Comparison of ENCODE assay signal across 8 cellular contexts in genomic region chr3:14431556-14431927, GRCh38. TPM values are rescaled to one million over a fixed set of nuclear protein-coding genes. Genes with fewer than 3 reads are reported as not detected.
A peak's percentile ranks its signal among the peaks of the same experiment; 100 is the strongest.
DNase-seq lines count a peak whose midpoint lies in the region; ATAC-seq, FAIRE-seq and TF ChIP-seq lines count a peak whose summit lies in the region.

No MANE protein-coding gene starts in this region.

- BruUV-seq in Panc1 (replicated peaks; lab: Mats Ljungman, UMichigan) (no TSS peak), endothelial cell of umbilical vein (replicated peaks; lab: Mats Ljungman, UMichigan) (no TSS peak)

- peak overlapping the region; percentile 100 for H3K27ac Mint-ChIP-seq in T-helper 1 cell treated with Interleukin-12 subunit alpha and Interleukin-12 subunit beta and Interleukin-4 antibody, amounts not matched to agents 30 μg/mL and 1 μg/mL, for 36 hours
- peak overlapping the region; percentile 98 for H3K27ac Mint-ChIP-seq in stimulated activated effector memory CD8-positive, alpha-beta T cell treated with anti-CD3 and anti-CD28 coated beads, Interleukin-12 subunit alpha, Interleukin-12 subunit beta, amount 100 ng/mL, for 72 hours

- in situ Hi-C loops in Panc1 (cut with HindIII; ENCODE audit: low pct_unique_long_range_greater_than_20kb, low sequenced_read_pairs), result no loop called here

- H3K79me2 ChIP-seq in endothelial cell of umbilical vein (ENCODE audit: control insufficient read depth, insufficient read depth, low read length), result peaks cover 12% of the 10 kb centered on the region

- CTCF ChIA-PET in Panc1 (lab: Charles Lee) (interaction anchor here (0.8 kb wide), 1 partner anchor 31 kb away, joined by 3 read pairs; no protein-coding TSS in a partner anchor), endothelial cell of umbilical vein (lab: Charles Lee) (interaction anchor here (1.3 to 2.5 kb wide), 5 partner anchors 8 to 228 kb away, joined by 3 to 8 read pairs (median 5); no protein-coding TSS in a partner anchor)

- TF ChIP-seq CTCF in Panc1 (IDR thresholded peaks at IDR 0.05) (no peak), endothelial cell of umbilical vein (IDR thresholded peaks at IDR 0.05; ENCODE audit: extremely low read depth in 1 of 2, insufficient read depth in 1 of 2, low read depth in 1 of 2, low read length in 2 of 2) (no peak)

- ATAC-seq in HG02798 (IDR thresholded peaks at IDR 0.05; ENCODE audit: poor library complexity, unreplicated experiment), result peak; percentile 18
- peak; percentile 43 for ATAC-seq in Panc1
- peak; percentile 0 for ATAC-seq in stimulated activated effector memory CD8-positive, alpha-beta T cell treated with anti-CD3 and anti-CD28 coated beads, Interleukin-12 subunit alpha, Interleukin-12 subunit beta, amount 100 ng/mL, for 72 hours

- H4K20me1 ChIP-seq in endothelial cell of umbilical vein (replicated peaks; ENCODE audit: control insufficient read depth, extremely low read depth, insufficient read depth, low read length), result no peaks in the 10 kb centered on the region

- no peaks in the 10 kb centered on the region for H3K9me3 ChIP-seq in Panc1 (ENCODE audit: control insufficient read depth, insufficient read depth, low read depth, low read length)
- no peaks in the 10 kb centered on the region for H3K9me3 ChIP-seq in endothelial cell of umbilical vein (replicated peaks; ENCODE audit: control insufficient read depth, insufficient read depth, low read length)

- no peaks in the 10 kb centered on the region for H3K9me3 Mint-ChIP-seq in T-helper 1 cell treated with Interleukin-12 subunit alpha and Interleukin-12 subunit beta and Interleukin-4 antibody, amounts not matched to agents 30 μg/mL and 1 μg/mL, for 36 hours
- no peaks in the 10 kb centered on the region for H3K9me3 Mint-ChIP-seq in stimulated activated effector memory CD8-positive, alpha-beta T cell treated with anti-CD3 and anti-CD28 coated beads, Interleukin-12 subunit alpha, Interleukin-12 subunit beta, amount 100 ng/mL, for 72 hours

- no peak for FAIRE-seq in endothelial cell of umbilical vein (lab: Jason Lieb, UNC)

- TF ChIP-seq POLR2A in endothelial cell of umbilical vein (IDR thresholded peaks at IDR 0.05; ENCODE audit: low read depth, low read length), result no peak

- H2AFZ ChIP-seq in endothelial cell of umbilical vein (ENCODE audit: low read depth, low read length), result no peak overlapping the region

- POLR2A ChIA-PET in Panc1 (lab: Charles Lee), result interaction anchor here (0.5 kb wide), 1 partner anchor 305 kb away, joined by 6 read pairs; no protein-coding TSS in a partner anchor
- POLR2A ChIA-PET in endothelial cell of umbilical vein (lab: Charles Lee), result no interaction called here

- intact Hi-C loops in Panc1 (cut with micrococcal nuclease; ENCODE audit: unreplicated experiment), result no loop called here
- intact Hi-C loops in endothelial cell of umbilical vein (cut with micrococcal nuclease), result loop anchor here (10.0 kb wide), 1 partner anchor 373 kb away; no protein-coding TSS in a partner anchor

- H3K4me1 ChIP-seq in Panc1 (ENCODE audit: control insufficient read depth, insufficient read depth, low read length), result peaks cover 90% of the 10 kb centered on the region
- H3K4me1 ChIP-seq in endothelial cell of umbilical vein (ENCODE audit: control insufficient read depth, extremely low read depth, insufficient read depth, low read length), result peaks cover 53% of the 10 kb centered on the region

- H3K27me3 ChIP-seq in Panc1 (ENCODE audit: control insufficient read depth, insufficient read depth, low read length) (no peaks in the 10 kb centered on the region), endothelial cell of umbilical vein (ENCODE audit: control insufficient read depth in 2 of 2, insufficient read depth in 2 of 2, low read length in 2 of 2) (no peaks in the 10 kb centered on the region)

- H3K9ac ChIP-seq in endothelial cell of umbilical vein (replicated peaks; ENCODE audit: extremely low read depth, insufficient read depth, low read length), result peak overlapping the region; percentile 3

- H3K4me3 Mint-ChIP-seq in T-helper 1 cell treated with Interleukin-12 subunit alpha and Interleukin-12 subunit beta and Interleukin-4 antibody, amounts not matched to agents 30 μg/mL and 1 μg/mL, for 36 hours, result peak overlapping the region; percentile 85
- peak overlapping the region; percentile 71 for H3K4me3 Mint-ChIP-seq in stimulated activated effector memory CD8-positive, alpha-beta T cell treated with anti-CD3 and anti-CD28 coated beads, Interleukin-12 subunit alpha, Interleukin-12 subunit beta, amount 100 ng/mL, for 72 hours

- no peaks in the 10 kb centered on the region for H3K9me1 ChIP-seq in endothelial cell of umbilical vein (replicated peaks; ENCODE audit: control insufficient read depth, extremely low read depth, insufficient read depth, low read length)

- peak overlapping the region; percentile 87 for H3K27ac ChIP-seq in Panc1 (ENCODE audit: low read length)
- H3K27ac ChIP-seq in endothelial cell of umbilical vein (ENCODE audit: insufficient read depth, low read depth, low read length), result peak overlapping the region; percentile 77

- DNase-seq in T-helper 1 cell (no peak), Panc1 (ENCODE audit: low read depth, low spot score) (no peak), endothelial cell of umbilical vein (ENCODE audit: low read depth, low spot score) (no peak), activated gamma-delta T cell (lab: John Stamatoyannopoulos, UW) (no peak), OCI-M2 (lab: John Stamatoyannopoulos, UW; ENCODE audit: unreplicated experiment) (no peak)
- DNase-seq in stimulated activated effector memory CD8-positive, alpha-beta T cell treated with anti-CD3 and anti-CD28 coated beads, Interleukin-12 subunit alpha, Interleukin-12 subunit beta, amount 100 ng/mL, for 72 hours (ENCODE audit: low spot score in 2 of 2), result no peak

- H3K4me1 Mint-ChIP-seq in T-helper 1 cell treated with Interleukin-12 subunit alpha and Interleukin-12 subunit beta and Interleukin-4 antibody, amounts not matched to agents 30 μg/mL and 1 μg/mL, for 36 hours (ENCODE audit: low read depth), result peaks cover 70% of the 10 kb centered on the region
- peaks cover 95% of the 10 kb centered on the region for H3K4me1 Mint-ChIP-seq in stimulated activated effector memory CD8-positive, alpha-beta T cell treated with anti-CD3 and anti-CD28 coated beads, Interleukin-12 subunit alpha, Interleukin-12 subunit beta, amount 100 ng/mL, for 72 hours

- dilution Hi-C loops in endothelial cell of umbilical vein (cut with MboI; ENCODE audit: extremely low pct_ligation_motif_present, low sequenced_read_pairs), result no loop called here

- H3K36me3 Mint-ChIP-seq in T-helper 1 cell treated with Interleukin-12 subunit alpha and Interleukin-12 subunit beta and Interleukin-4 antibody, amounts not matched to agents 30 μg/mL and 1 μg/mL, for 36 hours (ENCODE audit: low read depth), result peaks cover 7% of the 10 kb centered on the region
- H3K36me3 Mint-ChIP-seq in stimulated activated effector memory CD8-positive, alpha-beta T cell treated with anti-CD3 and anti-CD28 coated beads, Interleukin-12 subunit alpha, Interleukin-12 subunit beta, amount 100 ng/mL, for 72 hours, result peaks cover 22% of the 10 kb centered on the region

- H3K4me2 ChIP-seq in endothelial cell of umbilical vein (ENCODE audit: insufficient read depth, low read length), result peak overlapping the region; percentile 13

- H3K36me3 ChIP-seq in Panc1 (ENCODE audit: control insufficient read depth, insufficient read depth, low read length), result no peaks in the 10 kb centered on the region
- no peaks in the 10 kb centered on the region for H3K36me3 ChIP-seq in endothelial cell of umbilical vein (ENCODE audit: control insufficient read depth in 2 of 2, extremely low read depth in 1 of 2, insufficient read depth in 2 of 2, low read length in 2 of 2)

- no peak overlapping the region for H3K4me3 ChIP-seq in Panc1 (ENCODE audit: low read depth in 2 of 2, low read length in 2 of 2)
- H3K4me3 ChIP-seq in endothelial cell of umbilical vein (replicated peaks in 1 of 3; ENCODE audit: insufficient read depth in 1 of 3, low read depth in 1 of 3, low read length in 3 of 3), result no peak overlapping the region

- no peaks in the 10 kb centered on the region for H3K27me3 Mint-ChIP-seq in T-helper 1 cell treated with Interleukin-12 subunit alpha and Interleukin-12 subunit beta and Interleukin-4 antibody, amounts not matched to agents 30 μg/mL and 1 μg/mL, for 36 hours (ENCODE audit: low read depth)

TF ChIP-seq in endothelial cell of umbilical vein, 7 proteins besides CTCF, POLR2A, EP300 and RAD21:
- TF ChIP-seq JUN (IDR thresholded peaks at IDR 0.05; ENCODE audit: borderline replicate concordance, insufficient read depth, insufficient read length, low read depth), result no peak
- TF ChIP-seq FOS (IDR thresholded peaks at IDR 0.05; ENCODE audit: borderline replicate concordance, insufficient read depth, low read length), result no peak
- TF ChIP-seq MYC (IDR thresholded peaks at IDR 0.05; ENCODE audit: low read depth, low read length), result no peak
- TF ChIP-seq GATA2 (IDR thresholded peaks at IDR 0.05; ENCODE audit: insufficient read depth, insufficient read length, low read depth, low read length), result no peak
- TF ChIP-seq POLR2AphosphoS5 (IDR thresholded peaks at IDR 0.05; ENCODE audit: insufficient read depth, low read depth, low read length), result no peak
- no peak for TF ChIP-seq MAX (IDR thresholded peaks at IDR 0.05; ENCODE audit: insufficient read depth, insufficient read length)
- no peak for TF ChIP-seq EZH2 (IDR thresholded peaks at IDR 0.05; ENCODE audit: borderline replicate concordance, low read depth, low read length, severe bottlenecking)
TF ChIP-seq in endothelial cell of umbilical vein: peak in this region for 0.

RNA-seq across cellular contexts. Expression of gene SLC6A6, which starts 29.1 kb away (rescaled TPM):
- total RNA-seq in Panc1 (2021; ENCODE audit: unreplicated experiment) (61.0 TPM), endothelial cell of umbilical vein (33.8 and 38.0 TPM in 2 replicates)
- polyA plus RNA-seq in Panc1 (2012; ENCODE audit: insufficient read length), result 53.8 TPM
- polyA plus RNA-seq in endothelial cell of umbilical vein, result 24.8 and 25.7 TPM in 2 replicates
- 16.9 and 19.1 TPM in 2 replicates for polyA plus RNA-seq in endothelial cell of umbilical vein (2011; cell fraction: cytosol; rRNA removed)
- 51.5 and 59.3 TPM in 2 replicates for polyA plus RNA-seq in endothelial cell of umbilical vein (2011; cell fraction: nucleus; rRNA removed)
- 13.7 and 19.6 TPM in 2 replicates for polyA plus RNA-seq in endothelial cell of umbilical vein (2012)
- 75.0 and 82.1 TPM in 2 replicates for polyA minus RNA-seq in endothelial cell of umbilical vein
- 12.4 TPM for polyA minus RNA-seq in endothelial cell of umbilical vein (2011; cell fraction: cytosol; rRNA and poly(A)+ RNA removed)
- 47.6 and 56.2 TPM in 2 replicates for polyA minus RNA-seq in endothelial cell of umbilical vein (2011; cell fraction: nucleus; rRNA and poly(A)+ RNA removed)
